8 cellular contexts compared by ENCODE assay signal in genomic region chr7:32891800-32892520, GRCh38. TPM values are rescaled to one million over a fixed set of nuclear protein-coding genes. Genes with fewer than 3 reads are reported as not detected.
DNase-seq lines count a peak whose midpoint lies in the region; ATAC-seq and TF ChIP-seq lines count a peak whose summit lies in the region.

No MANE protein-coding gene starts in this region.

- no peak for TF ChIP-seq CTCF in OCI-LY3 (IDR thresholded peaks at IDR 0.05; ENCODE audit: low read depth, low read length)

- no peaks in the 10 kb centered on the region for H3K9me3 ChIP-seq in OCI-LY3 (ENCODE audit: insufficient read depth, low read length)

- H3K27ac ChIP-seq in OCI-LY3 (ENCODE audit: low read length) (peak overlapping the region; percentile 92), epithelial cell of prostate (peak overlapping the region; percentile 96)

- peak overlapping the region; percentile 91 for H3K4me2 ChIP-seq in OCI-LY3 (ENCODE audit: low read length)

- peaks cover 41% of the 10 kb centered on the region for H3K79me2 ChIP-seq in OCI-LY3 (ENCODE audit: low read length)

- peaks cover 16% of the 10 kb centered on the region for H3K4me1 ChIP-seq in OCI-LY3 (ENCODE audit: low read length)

- DNase-seq in DMS 273 treated with DMSO at 0.1 percent for 48 hours (lab: John Stamatoyannopoulos, UW) (peak; percentile 95), HuH-7.5 (ENCODE audit: low spot score) (peak; percentile 85), activated T-cell treated with anti-CD3 and anti-CD28 coated beads for 4 hours (peak; percentile 94), epithelial cell of prostate (ENCODE audit: low read depth, low spot score) (peak; percentile 49), mucosa of gallbladder (ENCODE audit: low spot score) (peak; percentile 97)
- DNase-seq in stimulated activated CD8-positive, alpha-beta memory T cell treated with anti-CD3 and anti-CD28 coated beads, Interleukin-4, amount 100 ng/mL, for 4 hours (ENCODE audit: low read depth in 2 of 2, low spot score in 1 of 2), result peak; percentile 94 to 96

- H3K4me3 ChIP-seq in OCI-LY3 (ENCODE audit: low read length), result peak overlapping the region; percentile 99

- no peaks in the 10 kb centered on the region for H3K36me3 ChIP-seq in OCI-LY3 (replicated peaks; ENCODE audit: low read depth, low read length)

- H4K20me1 ChIP-seq in OCI-LY3 (ENCODE audit: insufficient read depth, low read length), result peaks cover 33% of the 10 kb centered on the region

- no peaks in the 10 kb centered on the region for H3K27me3 ChIP-seq in OCI-LY3 (ENCODE audit: low read depth, low read length)

- H3K9ac ChIP-seq in OCI-LY3 (ENCODE audit: low read length), result peak overlapping the region; percentile 100

- peak; percentile 56 for ATAC-seq in GM21528 (IDR thresholded peaks at IDR 0.05; ENCODE audit: low FRiP score, unreplicated experiment)

- peak overlapping the region; percentile 75; the same call in 1 of the 2 replicates for H2AFZ ChIP-seq in OCI-LY3 (ENCODE audit: low read depth, low read length)

RNA-seq across cellular contexts. Expression of gene KBTBD2, which starts 0.4 kb away (rescaled TPM):
- 24.7 TPM for total RNA-seq in mucosa of gallbladder

Comparison
In these comparisons a context has a peak if more than half of its experiments do, and no peak if none do; other contexts are left out.
1. Peak in every context shown above with its lines: DNase-seq, ATAC-seq, H3K4me3 ChIP-seq and H3K27ac ChIP-seq.